8 cellular contexts compared by ENCODE assay signal in the genomic region with DNA sequence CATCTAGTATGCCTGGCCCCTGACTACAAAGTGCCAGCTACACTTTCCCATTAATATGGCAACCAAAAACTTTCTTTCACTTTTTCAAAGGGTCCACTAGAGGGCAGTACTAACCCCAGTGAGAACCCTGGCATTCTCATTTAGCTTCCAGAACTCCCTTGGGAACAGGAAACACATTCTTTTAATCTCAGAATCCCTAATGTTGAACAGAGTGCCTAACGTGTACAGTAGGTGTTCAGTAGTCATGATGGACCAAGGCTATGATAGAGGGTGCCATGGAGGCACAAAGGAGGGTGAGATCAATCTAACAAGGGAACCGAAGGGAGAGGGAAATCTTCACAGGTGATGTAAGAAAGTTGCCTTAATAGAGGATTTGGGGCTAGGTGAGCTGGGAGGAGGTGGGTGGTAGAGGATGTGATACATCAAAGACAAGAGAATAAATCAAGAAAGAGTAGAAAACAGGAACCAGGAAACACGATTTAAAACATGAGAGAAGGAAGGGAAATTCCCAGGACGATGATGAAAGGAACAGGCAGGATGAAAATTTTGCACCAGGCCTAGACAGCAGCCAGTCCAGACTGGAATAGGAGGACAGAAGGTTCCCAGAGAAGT. TPM values are rescaled to one million over a fixed set of nuclear protein-coding genes. Genes with fewer than 3 reads are reported as not detected.
DNase-seq lines count a peak whose midpoint lies in the region; ATAC-seq, FAIRE-seq and TF ChIP-seq lines count a peak whose summit lies in the region.

No MANE protein-coding gene starts in this region.

- H3K27ac Mint-ChIP-seq in activated CD8-positive, alpha-beta T cell treated with anti-CD3 and anti-CD28 coated beads, Interleukin-2, amount 10 ng/mL, durations not matched to agents 7 days and 5 days = no peak overlapping the region

- FAIRE-seq in GM18507 (lab: Jason Lieb, UNC) = peak; percentile 64

- TF ChIP-seq POLR2A in gastrocnemius medialis (IDR thresholded peaks at IDR 0.05) = no peak

- H3K27me3 Mint-ChIP-seq in activated CD8-positive, alpha-beta T cell treated with anti-CD3 and anti-CD28 coated beads, Interleukin-2, amount 10 ng/mL, durations not matched to agents 7 days and 5 days (ENCODE audit: low read depth) = no peaks in the 10 kb centered on the region

- CTCF ChIA-PET in activated CD8-positive, alpha-beta T cell treated with anti-CD3 and anti-CD28 coated beads, Interleukin-2, amount 10 ng/mL, durations not matched to agents 7 days and 5 days (lab: Charles Lee) = interaction anchor here (0.6 to 3.2 kb wide), 45 partner anchors 8 to 691 kb away, joined by 3 to 33 read pairs (median 4); a partner anchor contains a TSS

- H3K4me3 ChIP-seq in BLaER1 treated with 17β-estradiol and CSF1 and Interleukin-3, amounts not matched to agents 10 nM and 100 nM = no peak overlapping the region
- no peak overlapping the region for H3K4me3 ChIP-seq in gastrocnemius medialis

- peaks cover 41% of the 10 kb centered on the region for H3K4me1 Mint-ChIP-seq in activated CD8-positive, alpha-beta T cell treated with anti-CD3 and anti-CD28 coated beads, Interleukin-2, amount 10 ng/mL, durations not matched to agents 7 days and 5 days (ENCODE audit: low read depth)

- peak overlapping the region in 10 of 11 experiments; percentile 11 to 92 (median 57); a peak in 15 of 22 replicates for H3K4me2 ChIP-seq in BLaER1 treated with 17β-estradiol and CSF1 and Interleukin-3, amounts not matched to agents 10 nM and 100 nM

- H3K9ac ChIP-seq in BLaER1 treated with 17β-estradiol and CSF1 and Interleukin-3, amounts not matched to agents 10 nM and 100 nM = peak overlapping the region in 1 of 11 experiments; percentile 22; a peak in 1 of 22 replicates

- intact Hi-C loops in Right ventricle myocardium superior (cut with DNase I) (no loop called here), gastrocnemius medialis (cut with DNase I; ENCODE audit: low total_unique reads) (no loop called here)

- POLR2A ChIA-PET in activated CD8-positive, alpha-beta T cell treated with anti-CD3 and anti-CD28 coated beads, Interleukin-2, amount 10 ng/mL, durations not matched to agents 7 days and 5 days (lab: Charles Lee) = no interaction called here

- H3K27ac ChIP-seq in BLaER1 treated with 17β-estradiol and CSF1 and Interleukin-3, amounts not matched to agents 10 nM and 100 nM = peak overlapping the region in 2 of 11 experiments; percentile 24 to 51; a peak in 6 of 22 replicates
- no peak overlapping the region for H3K27ac ChIP-seq in gastrocnemius medialis

- TF ChIP-seq CTCF in gastrocnemius medialis (IDR thresholded peaks at IDR 0.05 in 4 of 5, conservative IDR thresholded peaks at IDR 0.05 in 1 of 5) = peak in 3 of 5 experiments; percentile 34 to 69 (median 54)

- no peak overlapping the region for H3K4me3 Mint-ChIP-seq in activated CD8-positive, alpha-beta T cell treated with anti-CD3 and anti-CD28 coated beads, Interleukin-2, amount 10 ng/mL, durations not matched to agents 7 days and 5 days

- peaks cover 22 to 59% (median 50%) of the 10 kb centered on the region in 10 experiments for H3K4me1 ChIP-seq in BLaER1 treated with 17β-estradiol and CSF1 and Interleukin-3, amounts not matched to agents 10 nM and 100 nM
- peaks cover 0 to 4% of the 10 kb centered on the region in 2 donors for H3K4me1 ChIP-seq in gastrocnemius medialis

- peaks cover 0 to 10% (median 8%) of the 10 kb centered on the region in 11 experiments; a peak in 15 of 22 replicates for H3K9me3 ChIP-seq in BLaER1 treated with 17β-estradiol and CSF1 and Interleukin-3, amounts not matched to agents 10 nM and 100 nM (replicated peaks in 1 of 11)
- H3K9me3 ChIP-seq in gastrocnemius medialis = no peaks in the 10 kb centered on the region

- H4K20me1 ChIP-seq in BLaER1 treated with 17β-estradiol and CSF1 and Interleukin-3, amounts not matched to agents 10 nM and 100 nM = no peaks in the 10 kb centered on the region

- H3K36me3 ChIP-seq in BLaER1 treated with 17β-estradiol and CSF1 and Interleukin-3, amounts not matched to agents 10 nM and 100 nM = peaks cover 0 to 21% (median 13%) of the 10 kb centered on the region in 11 experiments; a peak in 11 of 22 replicates
- H3K36me3 ChIP-seq in gastrocnemius medialis = no peaks in the 10 kb centered on the region

- ATAC-seq in activated CD8-positive, alpha-beta T cell treated with anti-CD3 and anti-CD28 coated beads, Interleukin-2, amount 10 ng/mL, durations not matched to agents 7 days and 5 days = peak; percentile 45
- ATAC-seq in Right ventricle myocardium superior (ENCODE audit: poor library complexity) (peak; percentile 34), gastrocnemius medialis (peak in 1 of 2 donors; percentile 60), GM19452 (IDR thresholded peaks at IDR 0.05; ENCODE audit: unreplicated experiment) (no peak), GM18502 (IDR thresholded peaks at IDR 0.05; ENCODE audit: poor library complexity, unreplicated experiment) (no peak)

- no peak for DNase-seq in GM18507 (ENCODE audit: extremely low spot score, insufficient read length, low read depth)
- DNase-seq in NCI-H2107 treated with DMSO at 0.1 percent for 48 hours (lab: John Stamatoyannopoulos, UW; ENCODE audit: unreplicated experiment) = peak; percentile 69
- DNase-seq in activated CD8-positive, alpha-beta T cell treated with anti-CD3 and anti-CD28 coated beads, Interleukin-2, amount 10 ng/mL, durations not matched to agents 7 days and 5 days = no peak
- DNase-seq in Right ventricle myocardium superior = no peak
- no peak for DNase-seq in gastrocnemius medialis

- peaks cover 10% of the 10 kb centered on the region for H3K36me3 Mint-ChIP-seq in activated CD8-positive, alpha-beta T cell treated with anti-CD3 and anti-CD28 coated beads, Interleukin-2, amount 10 ng/mL, durations not matched to agents 7 days and 5 days (ENCODE audit: low read depth)

- no peaks in the 10 kb centered on the region for H3K9me3 Mint-ChIP-seq in activated CD8-positive, alpha-beta T cell treated with anti-CD3 and anti-CD28 coated beads, Interleukin-2, amount 10 ng/mL, durations not matched to agents 7 days and 5 days (ENCODE audit: insufficient read depth)

- H3K27me3 ChIP-seq in BLaER1 treated with 17β-estradiol and CSF1 and Interleukin-3, amounts not matched to agents 10 nM and 100 nM = no peaks in the 10 kb centered on the region
- no peaks in the 10 kb centered on the region for H3K27me3 ChIP-seq in gastrocnemius medialis

- in situ Hi-C loops in gastrocnemius medialis (cut with MboI; ENCODE audit: low sequenced_read_pairs in 4 of 4) = no loop called here

RNA-seq across cellular contexts. Expression of a gene that starts 41.5 kb away (rescaled TPM):
- 10 to 100 TPM; 49.5 to 55.0 TPM for total RNA-seq in activated CD8-positive, alpha-beta T cell treated with anti-CD3 and anti-CD28 coated beads, Interleukin-2, amount 10 ng/mL, durations not matched to agents 7 days and 5 days
- total RNA-seq in Right ventricle myocardium superior (24.6 TPM), gastrocnemius medialis (10 to 100 TPM; 21.3 to 42.6 (median 28.2) TPM)

RNA-seq across cellular contexts. Expression of a gene that starts 41.7 kb away (rescaled TPM):
- 10 to 100 TPM; 15.3 to 17.0 TPM for total RNA-seq in activated CD8-positive, alpha-beta T cell treated with anti-CD3 and anti-CD28 coated beads, Interleukin-2, amount 10 ng/mL, durations not matched to agents 7 days and 5 days
- 22.0 TPM for total RNA-seq in Right ventricle myocardium superior
- 10 to 100 TPM; 19.5 to 27.3 (median 25.6) TPM for total RNA-seq in gastrocnemius medialis

RNA-seq across cellular contexts. Expression of a gene that starts 50.4 kb away (rescaled TPM):
- 10 to 100 TPM; 31.3 to 32.6 TPM for total RNA-seq in activated CD8-positive, alpha-beta T cell treated with anti-CD3 and anti-CD28 coated beads, Interleukin-2, amount 10 ng/mL, durations not matched to agents 7 days and 5 days
- total RNA-seq in Right ventricle myocardium superior (1.3 TPM), gastrocnemius medialis (1 to 10 TPM in 1 of 4 donors, under 1 TPM in 1, not detected in 2; 0.38 to 5.1 TPM)

Comparison
In these comparisons a context has a peak if more than half of its experiments do, and no peak if none do; other contexts are left out.
1. ATAC-seq: peak in activated CD8-positive, alpha-beta T cell treated with anti-CD3 and anti-CD28 coated beads, Interleukin-2, amount 10 ng/mL, durations not matched to agents 7 days and 5 days (single experiment) and Right ventricle myocardium superior (single experiment); none in GM19452 (single experiment) and GM18502 (single experiment).
2. RNA of a gene that starts 50.4 kb away (total RNA-seq): 31.3 to 32.6 TPM in activated CD8-positive, alpha-beta T cell treated with anti-CD3 and anti-CD28 coated beads, Interleukin-2, amount 10 ng/mL, durations not matched to agents 7 days and 5 days; 1.3 TPM in Right ventricle myocardium superior (single experiment) and 0.38 to 5.1 TPM in gastrocnemius medialis; every median in the first group is over 4 times any median in the second.